ENCODE assay signal across 15 cellular contexts in the genomic region with DNA sequence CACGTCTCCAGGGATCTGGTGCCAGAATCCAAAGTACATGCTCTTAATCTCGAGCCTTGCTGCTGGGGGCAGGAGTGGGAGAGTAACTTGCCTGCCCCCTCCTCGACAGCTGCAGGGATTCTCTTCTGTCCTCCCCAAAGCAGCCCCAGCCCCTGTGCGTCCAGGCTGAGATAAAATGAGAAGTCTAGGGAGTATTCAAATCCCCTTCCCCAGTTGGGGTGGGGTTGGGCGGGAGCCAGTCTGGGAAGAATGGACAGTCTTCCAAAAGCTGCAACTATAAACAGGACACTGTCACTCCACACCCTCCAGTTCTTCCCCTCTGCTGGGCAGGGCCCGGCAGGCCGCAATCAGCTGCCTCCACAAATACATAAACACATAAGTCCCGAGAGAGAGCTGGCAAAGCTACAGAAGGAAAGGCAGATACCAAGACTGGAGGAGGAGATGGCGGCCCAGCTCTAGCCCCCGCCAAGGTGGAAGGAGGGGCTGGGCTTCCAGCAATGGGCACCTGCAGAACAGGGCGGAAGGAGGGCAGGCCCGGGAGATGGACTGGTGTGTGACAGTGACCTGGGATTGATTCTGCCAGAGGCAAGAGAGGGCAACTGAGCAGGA. TPM values are rescaled to one million over a fixed set of nuclear protein-coding genes. Genes with fewer than 3 reads are reported as not detected.
DNase-seq lines count a peak whose midpoint lies in the region; ATAC-seq and TF ChIP-seq lines count a peak whose summit lies in the region.
"Had no signal": no experiment of that assay in that cellular context is flagged by ENCODE, and none has a peak within 500 bp of the region (broad histone marks: within the 10 kb centered on the region; RNA-seq: fewer than 3 reads in every experiment).

No MANE protein-coding gene starts in this region.

- H3K79me2 ChIP-seq in trophoblast cell (ENCODE audit: control insufficient read depth, insufficient read depth, low read length, poor library complexity) = no peaks in the 10 kb centered on the region

- no peak overlapping the region for H3K4me2 ChIP-seq in trophoblast cell (ENCODE audit: low read length)

- no peak overlapping the region for H3K9ac ChIP-seq in trophoblast cell (ENCODE audit: low read length)

- H3K27ac ChIP-seq in SJCRH30 (peak overlapping the region; percentile 74), tibial artery (peak overlapping the region; percentile 82), trophoblast cell (ENCODE audit: low read depth, low read length) (no peak overlapping the region)
- no peak overlapping the region for H3K27ac ChIP-seq in CD4-positive, alpha-beta memory T cell (ENCODE audit: low read depth, low read length)

- H3K4me3 Mint-ChIP-seq in nephron = peak overlapping the region in 1 of 3 experiments; percentile 36
- H3K4me3 Mint-ChIP-seq in CD4-positive, alpha-beta memory T cell = no peak overlapping the region
- H3K4me3 Mint-ChIP-seq: activated CD4-positive, alpha-beta memory T cell treated with anti-CD3 and anti-CD28 coated beads for 36 hours; mesothelial cell of epicardium had no signal

- H2BK5ac ChIP-seq in trophoblast cell (ENCODE audit: low read depth, low read length, poor library complexity) = no peak overlapping the region

- TF ChIP-seq CTCF in fibroblast of the aortic adventitia (IDR thresholded peaks at IDR 0.05; ENCODE audit: insufficient read depth, low read length) = no peak
- TF ChIP-seq CTCF in nephron (IDR thresholded peaks at IDR 0.05; ENCODE audit: unreplicated experiment in 3 of 3) = no peak
- no peak for TF ChIP-seq CTCF in tibial artery (IDR thresholded peaks at IDR 0.05)

- DNase-seq in SJCRH30 (peak; percentile 76 to 82), fibroblast of the aortic adventitia (ENCODE audit: low read depth) (peak; percentile 64), tibial artery (peak; percentile 81 to 83), HEK293T (ENCODE audit: extremely low spot score) (no peak), trophoblast cell (no peak)
- no peak for DNase-seq in CD4-positive, alpha-beta memory T cell
- DNase-seq: activated CD4-positive, alpha-beta memory T cell treated with anti-CD3 and anti-CD28 coated beads for 36 hours; activated naive CD4-positive, alpha-beta T cell treated with Interleukin-2 at 50 U/mL for 16 hours; dermis blood vessel endothelial cell; NCI-H1417 treated with DMSO at 0.1 percent for 48 hours; small intestine; T-helper 1 cell had no signal

- no peak overlapping the region for H2BK120ac ChIP-seq in trophoblast cell (ENCODE audit: insufficient read depth, low read length, poor library complexity)

- no peaks in the 10 kb centered on the region for H3K9me3 ChIP-seq in SJCRH30 (replicated peaks)
- H3K9me3 ChIP-seq in tibial artery = no peaks in the 10 kb centered on the region
- no peaks in the 10 kb centered on the region for H3K9me3 ChIP-seq in CD4-positive, alpha-beta memory T cell (ENCODE audit: control insufficient read depth in 1 of 2, low read length in 2 of 2)
- H3K9me3 ChIP-seq in trophoblast cell (ENCODE audit: insufficient read depth, low read depth, low read length) = peaks cover 1% of the 10 kb centered on the region

- CTCF ChIA-PET in HEK293T (lab: Yijun Ruan, JAX) = interaction anchor here (0.7 to 2.0 kb wide), 3 partner anchors 10 to 97 kb away, joined by 3 to 7 read pairs (median 4); no protein-coding TSS in a partner anchor
- CTCF ChIA-PET in CD4-positive, alpha-beta memory T cell (lab: Charles Lee; ENCODE audit: partially characterized antibody) = interaction anchor here (0.7 kb wide), 1 partner anchor 10 kb away, joined by 4 read pairs; no protein-coding TSS in a partner anchor

- H3K9me3 Mint-ChIP-seq in nephron = no peaks in the 10 kb centered on the region
- no peaks in the 10 kb centered on the region for H3K9me3 Mint-ChIP-seq in CD4-positive, alpha-beta memory T cell
- H3K9me3 Mint-ChIP-seq: activated CD4-positive, alpha-beta memory T cell treated with anti-CD3 and anti-CD28 coated beads for 36 hours; mesothelial cell of epicardium had no signal

- no peak overlapping the region for H4K8ac ChIP-seq in trophoblast cell (ENCODE audit: low read depth, low read length)

- peak overlapping the region; percentile 29 for H3K4me3 ChIP-seq in SJCRH30
- H3K4me3 ChIP-seq in fibroblast of the aortic adventitia (ENCODE audit: low read depth, low read length) = no peak overlapping the region
- no peak overlapping the region for H3K4me3 ChIP-seq in tibial artery
- no peak overlapping the region for H3K4me3 ChIP-seq in CD4-positive, alpha-beta memory T cell (ENCODE audit: low read length in 2 of 2)
- no peak overlapping the region for H3K4me3 ChIP-seq in trophoblast cell (ENCODE audit: low read depth, low read length)

- H2BK12ac ChIP-seq in trophoblast cell (ENCODE audit: low read length) = no peak overlapping the region

- no peak overlapping the region for H3K14ac ChIP-seq in trophoblast cell (ENCODE audit: low read length)

- H3K4me1 Mint-ChIP-seq in nephron = peaks cover 56% of the 10 kb centered on the region
- no peaks in the 10 kb centered on the region for H3K4me1 Mint-ChIP-seq in CD4-positive, alpha-beta memory T cell

- no peak overlapping the region for H2AK5ac ChIP-seq in trophoblast cell (ENCODE audit: low read length)

- no peaks in the 10 kb centered on the region for H3K36me3 ChIP-seq in SJCRH30
- H3K36me3 ChIP-seq in tibial artery = peaks cover 0 to 34% (median 9%) of the 10 kb centered on the region in 3 donors
- H3K36me3 ChIP-seq in CD4-positive, alpha-beta memory T cell (ENCODE audit: insufficient read depth, low read length) = no peaks in the 10 kb centered on the region
- no peaks in the 10 kb centered on the region for H3K36me3 ChIP-seq in trophoblast cell (ENCODE audit: control insufficient read depth in 1 of 2, insufficient read depth in 2 of 2, low read length in 2 of 2)

- no peaks in the 10 kb centered on the region for H3K27me3 ChIP-seq in SJCRH30
- H3K27me3 ChIP-seq in tibial artery = no peaks in the 10 kb centered on the region
- no peaks in the 10 kb centered on the region for H3K27me3 ChIP-seq in CD4-positive, alpha-beta memory T cell (ENCODE audit: insufficient read depth, low read length)
- no peaks in the 10 kb centered on the region for H3K27me3 ChIP-seq in trophoblast cell (ENCODE audit: insufficient read depth, low read length)

- H3K27ac Mint-ChIP-seq in nephron = peak overlapping the region; percentile 86 to 94 (median 92)
- H3K27ac Mint-ChIP-seq in CD4-positive, alpha-beta memory T cell = no peak overlapping the region
- H3K27ac Mint-ChIP-seq: activated CD4-positive, alpha-beta memory T cell treated with anti-CD3 and anti-CD28 coated beads for 36 hours; mesothelial cell of epicardium had no signal

- H3K79me1 ChIP-seq in trophoblast cell (ENCODE audit: low read length) = no peaks in the 10 kb centered on the region

- WGBS in trophoblast cell (ENCODE audit: extremely low coverage, insufficient coverage, insufficient read length) = no CpG with 5 or more reads among the region's 12 CpGs

- peaks cover 36% of the 10 kb centered on the region for H3K4me1 ChIP-seq in SJCRH30
- H3K4me1 ChIP-seq in tibial artery = peaks cover 0 to 79% (median 55%) of the 10 kb centered on the region in 4 donors
- H3K4me1 ChIP-seq in CD4-positive, alpha-beta memory T cell (ENCODE audit: insufficient read depth, low read length) = no peaks in the 10 kb centered on the region
- H3K4me1 ChIP-seq in trophoblast cell (ENCODE audit: control insufficient read depth in 1 of 2, insufficient read depth in 2 of 2, low read length in 2 of 2) = peaks cover 5 to 10% of the 10 kb centered on the region in 2 experiments

- POLR2A ChIA-PET in HEK293T (lab: Yijun Ruan, JAX) = interaction anchor here (1.1 kb wide), 1 partner anchor 11 kb away, joined by 3 read pairs; no protein-coding TSS in a partner anchor
- POLR2A ChIA-PET in CD4-positive, alpha-beta memory T cell (lab: Charles Lee; ENCODE audit: partially characterized antibody) = no interaction called here

- no peaks in the 10 kb centered on the region for H3K36me3 Mint-ChIP-seq in nephron (ENCODE audit: low read depth)
- no peaks in the 10 kb centered on the region for H3K36me3 Mint-ChIP-seq in CD4-positive, alpha-beta memory T cell
- H3K36me3 Mint-ChIP-seq: activated CD4-positive, alpha-beta memory T cell treated with anti-CD3 and anti-CD28 coated beads for 36 hours; mesothelial cell of epicardium had no signal

- H3K18ac ChIP-seq in trophoblast cell (ENCODE audit: low read length) = no peak overlapping the region

- no peak overlapping the region for H3K4ac ChIP-seq in trophoblast cell (ENCODE audit: low read depth, low read length)

- intact Hi-C loops in tibial artery (cut with DNase I; ENCODE audit: low total_unique reads) = no loop called here
- intact Hi-C loops in CD4-positive, alpha-beta memory T cell (cut with micrococcal nuclease) = no loop called here

- H3K23ac ChIP-seq in trophoblast cell (ENCODE audit: low read length) = no peak overlapping the region

- ATAC-seq in HG03139 (IDR thresholded peaks at IDR 0.05; ENCODE audit: unreplicated experiment) = no peak

- no peak overlapping the region for H2AFZ ChIP-seq in trophoblast cell (ENCODE audit: insufficient read depth, low read length, poor library complexity)

- H4K12ac ChIP-seq in trophoblast cell (ENCODE audit: low read depth, low read length) = no peak overlapping the region

- H3K27me3 Mint-ChIP-seq in nephron (ENCODE audit: low read depth) = no peaks in the 10 kb centered on the region
- peaks cover 2 to 4% of the 10 kb centered on the region in 2 donors for H3K27me3 Mint-ChIP-seq in CD4-positive, alpha-beta memory T cell
- H3K27me3 Mint-ChIP-seq: activated CD4-positive, alpha-beta memory T cell treated with anti-CD3 and anti-CD28 coated beads for 36 hours had no signal

- no peak overlapping the region for H4K91ac ChIP-seq in trophoblast cell (ENCODE audit: low read depth, low read length)

TF ChIP-seq in HEK293T, 16 proteins besides CTCF, POLR2A, EP300 and RAD21:
- TF ChIP-seq ELF4 (IDR thresholded peaks at IDR 0.05) = no peak
- no peak for TF ChIP-seq FOXK2 (IDR thresholded peaks at IDR 0.05)

RNA-seq across cellular contexts. Expression of gene LTBP2, which starts 12.7 kb away (rescaled TPM):
- 0.61 and 0.84 TPM in 2 replicates for total RNA-seq in SJCRH30 (2014; rRNA removed; shearing (Covaris generic))
- 58.5 and 157 TPM in 2 replicates for total RNA-seq in fibroblast of the aortic adventitia (ENCODE audit: low replicate concordance)
- under 1 TPM; 0.36 to 0.44 TPM for total RNA-seq in CD4-positive, alpha-beta memory T cell
- polyA plus RNA-seq in CD4-positive, alpha-beta memory T cell = under 1 TPM; 0.11 to 0.36 TPM
- polyA plus RNA-seq in trophoblast cell (2013) = 3.7 and 4.1 TPM in 2 replicates

Comparison
In these comparisons a context has a peak if more than half of its experiments do, and no peak if none do; other contexts are left out.
1. DNase-seq: peak in SJCRH30 (2 of 2), fibroblast of the aortic adventitia (single experiment) and tibial artery (2 of 2); none in HEK293T (single experiment), CD4-positive, alpha-beta memory T cell (0 of 5) and trophoblast cell (0 of 2).
2. H3K27ac ChIP-seq: peak in SJCRH30 (single experiment) and tibial artery (2 of 2); none in CD4-positive, alpha-beta memory T cell (single experiment) and trophoblast cell (single experiment).
3. H3K27ac Mint-ChIP-seq: peak in nephron (3 of 3); none in CD4-positive, alpha-beta memory T cell (0 of 7).
4. RNA of gene LTBP2, which starts 12.7 kb away (total RNA-seq): 58.5 to 157 TPM in fibroblast of the aortic adventitia; 0.61 to 0.84 TPM in SJCRH30 and 0.36 to 0.44 TPM in CD4-positive, alpha-beta memory T cell; every median in the first group is over 10 times any median in the second.